1 cellular context compared by ENCODE assay signal in genomic region chr11:6531267-6531752, GRCh38.
TF ChIP-seq lines count a peak whose summit lies in the region.

No MANE protein-coding gene starts in this region.

TF ChIP-seq in K562, 482 proteins besides CTCF, POLR2A, EP300 and RAD21 (continues in another document):
- no peak for TF ChIP-seq ADNP (tag; IDR thresholded peaks at IDR 0.05)
- no peak for TF ChIP-seq ZNF766 (CRISPR knock-in tag; conservative IDR thresholded peaks at IDR 0.05)
- TF ChIP-seq ESRRB (CRISPR knock-in tag; IDR thresholded peaks at IDR 0.05; ENCODE audit: borderline replicate concordance) = no peak
- TF ChIP-seq NR2C2 (CRISPR knock-in tag; IDR thresholded peaks at IDR 0.05) = no peak
- TF ChIP-seq NR2C2 (tag; IDR thresholded peaks at IDR 0.05) = no peak
- no peak for TF ChIP-seq CREM (IDR thresholded peaks at IDR 0.05; ENCODE audit: low read depth)
- TF ChIP-seq CUX1 (CRISPR knock-in tag; IDR thresholded peaks at IDR 0.05) = no peak
- no peak for TF ChIP-seq TAF9B (IDR thresholded peaks at IDR 0.05; ENCODE audit: partially characterized antibody)
- no peak for TF ChIP-seq SFPQ (IDR thresholded peaks at IDR 0.05; ENCODE audit: low read depth, low read length)
- TF ChIP-seq ARNT (IDR thresholded peaks at IDR 0.05) = peak in 1 of 2 experiments; percentile 69; a peak in 1 of 4 replicates
- peak in 1 of 2 experiments; percentile 19; a peak in 1 of 4 replicates for TF ChIP-seq RCOR1 (IDR thresholded peaks at IDR 0.05; ENCODE audit: borderline replicate concordance in 1 of 2, low read depth in 2 of 2, low read length in 2 of 2)
- TF ChIP-seq USF1 (CRISPR knock-in tag; IDR thresholded peaks at IDR 0.05) = no peak
- no peak for TF ChIP-seq PREB (CRISPR knock-in tag; IDR thresholded peaks at IDR 0.05)
- no peak for TF ChIP-seq MYNN (IDR thresholded peaks at IDR 0.05)
- no peak for TF ChIP-seq MYNN (CRISPR knock-in tag; IDR thresholded peaks at IDR 0.05)
- no peak for TF ChIP-seq RB1 (IDR thresholded peaks at IDR 0.05; ENCODE audit: low read depth)
- TF ChIP-seq SETDB1 (IDR thresholded peaks at IDR 0.05; ENCODE audit: low read length) = no peak
- TF ChIP-seq SIRT6 (IDR thresholded peaks at IDR 0.05; ENCODE audit: low read depth, low read length) = no peak
- TF ChIP-seq BRCA1 (IDR thresholded peaks at IDR 0.05) = no peak
- TF ChIP-seq BRCA1 (CRISPR knock-in tag; IDR thresholded peaks at IDR 0.05) = no peak
- no peak for TF ChIP-seq SNIP1 (IDR thresholded peaks at IDR 0.05; ENCODE audit: low read depth)
- TF ChIP-seq, protein P1, sequence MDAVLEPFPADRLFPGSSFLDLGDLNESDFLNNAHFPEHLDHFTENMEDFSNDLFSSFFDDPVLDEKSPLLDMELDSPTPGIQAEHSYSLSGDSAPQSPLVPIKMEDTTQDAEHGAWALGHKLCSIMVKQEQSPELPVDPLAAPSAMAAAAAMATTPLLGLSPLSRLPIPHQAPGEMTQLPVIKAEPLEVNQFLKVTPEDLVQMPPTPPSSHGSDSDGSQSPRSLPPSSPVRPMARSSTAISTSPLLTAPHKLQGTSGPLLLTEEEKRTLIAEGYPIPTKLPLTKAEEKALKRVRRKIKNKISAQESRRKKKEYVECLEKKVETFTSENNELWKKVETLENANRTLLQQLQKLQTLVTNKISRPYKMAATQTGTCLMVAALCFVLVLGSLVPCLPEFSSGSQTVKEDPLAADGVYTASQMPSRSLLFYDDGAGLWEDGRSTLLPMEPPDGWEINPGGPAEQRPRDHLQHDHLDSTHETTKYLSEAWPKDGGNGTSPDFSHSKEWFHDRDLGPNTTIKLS (IDR thresholded peaks at IDR 0.05; ENCODE audit: borderline replicate concordance, low read depth) = no peak
- TF ChIP-seq ZNF431 (CRISPR knock-in tag; IDR thresholded peaks at IDR 0.05) = no peak
- TF ChIP-seq SP2 (IDR thresholded peaks at IDR 0.05; ENCODE audit: extremely low read depth, low read depth, low read length, poor library complexity, severe bottlenecking) = no peak
- TF ChIP-seq HDAC2 (IDR thresholded peaks at IDR 0.05) = no peak
- TF ChIP-seq GTF2A2 (tag; IDR thresholded peaks at IDR 0.05) = no peak
- TF ChIP-seq ZNF507 (tag; conservative IDR thresholded peaks at IDR 0.05) = no peak
- TF ChIP-seq ZNF175 (CRISPR knock-in tag; IDR thresholded peaks at IDR 0.05; ENCODE audit: low read depth) = no peak
- TF ChIP-seq TAF7 (tag; IDR thresholded peaks at IDR 0.05) = no peak
- TF ChIP-seq PHF8 (IDR thresholded peaks at IDR 0.05; ENCODE audit: borderline replicate concordance, low read length) = no peak
- TF ChIP-seq TCFL5 (CRISPR knock-in tag; conservative IDR thresholded peaks at IDR 0.05) = no peak
- TF ChIP-seq ARID2 (IDR thresholded peaks at IDR 0.05) = peak; percentile 97
- peak; percentile 46; the same call in 1 of the 2 replicates for TF ChIP-seq EP400 (IDR thresholded peaks at IDR 0.05)
- TF ChIP-seq, protein P2, sequence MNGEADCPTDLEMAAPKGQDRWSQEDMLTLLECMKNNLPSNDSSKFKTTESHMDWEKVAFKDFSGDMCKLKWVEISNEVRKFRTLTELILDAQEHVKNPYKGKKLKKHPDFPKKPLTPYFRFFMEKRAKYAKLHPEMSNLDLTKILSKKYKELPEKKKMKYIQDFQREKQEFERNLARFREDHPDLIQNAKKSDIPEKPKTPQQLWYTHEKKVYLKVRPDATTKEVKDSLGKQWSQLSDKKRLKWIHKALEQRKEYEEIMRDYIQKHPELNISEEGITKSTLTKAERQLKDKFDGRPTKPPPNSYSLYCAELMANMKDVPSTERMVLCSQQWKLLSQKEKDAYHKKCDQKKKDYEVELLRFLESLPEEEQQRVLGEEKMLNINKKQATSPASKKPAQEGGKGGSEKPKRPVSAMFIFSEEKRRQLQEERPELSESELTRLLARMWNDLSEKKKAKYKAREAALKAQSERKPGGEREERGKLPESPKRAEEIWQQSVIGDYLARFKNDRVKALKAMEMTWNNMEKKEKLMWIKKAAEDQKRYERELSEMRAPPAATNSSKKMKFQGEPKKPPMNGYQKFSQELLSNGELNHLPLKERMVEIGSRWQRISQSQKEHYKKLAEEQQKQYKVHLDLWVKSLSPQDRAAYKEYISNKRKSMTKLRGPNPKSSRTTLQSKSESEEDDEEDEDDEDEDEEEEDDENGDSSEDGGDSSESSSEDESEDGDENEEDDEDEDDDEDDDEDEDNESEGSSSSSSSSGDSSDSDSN (IDR thresholded peaks at IDR 0.05; ENCODE audit: borderline replicate concordance in 1 of 2, low read depth in 2 of 2, low read length in 2 of 2) = no peak
- no peak for TF ChIP-seq ZNF174 (CRISPR knock-in tag; IDR thresholded peaks at IDR 0.05)
- no peak for TF ChIP-seq LEF1 (IDR thresholded peaks at IDR 0.05)
- TF ChIP-seq ZBTB7A (IDR thresholded peaks at IDR 0.05; ENCODE audit: borderline replicate concordance, control insufficient read depth, low read depth, low read length) = no peak
- TF ChIP-seq FOXK2 (conservative IDR thresholded peaks at IDR 0.05 in 1 of 2, IDR thresholded peaks at IDR 0.05 in 1 of 2; ENCODE audit: low read depth in 2 of 2) = peak; percentile 56 to 72; a peak in 3 of 4 replicates
- no peak for TF ChIP-seq HEY1 (CRISPR knock-in tag; IDR thresholded peaks at IDR 0.05; ENCODE audit: borderline replicate concordance)
- TF ChIP-seq ZNF263 (CRISPR knock-in tag; IDR thresholded peaks at IDR 0.05; ENCODE audit: borderline replicate concordance) = no peak
- no peak for TF ChIP-seq PHTF2 (CRISPR knock-in tag; IDR thresholded peaks at IDR 0.05)
- TF ChIP-seq, protein P3, sequence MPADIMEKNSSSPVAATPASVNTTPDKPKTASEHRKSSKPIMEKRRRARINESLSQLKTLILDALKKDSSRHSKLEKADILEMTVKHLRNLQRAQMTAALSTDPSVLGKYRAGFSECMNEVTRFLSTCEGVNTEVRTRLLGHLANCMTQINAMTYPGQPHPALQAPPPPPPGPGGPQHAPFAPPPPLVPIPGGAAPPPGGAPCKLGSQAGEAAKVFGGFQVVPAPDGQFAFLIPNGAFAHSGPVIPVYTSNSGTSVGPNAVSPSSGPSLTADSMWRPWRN (IDR thresholded peaks at IDR 0.05; ENCODE audit: low read depth) = no peak
- no peak for TF ChIP-seq PURB (CRISPR knock-in tag; IDR thresholded peaks at IDR 0.05; ENCODE audit: low read depth)
- TF ChIP-seq HOMEZ (CRISPR knock-in tag; IDR thresholded peaks at IDR 0.05) = no peak
- no peak for TF ChIP-seq RFX1 (IDR thresholded peaks at IDR 0.05)
- TF ChIP-seq, protein P4, sequence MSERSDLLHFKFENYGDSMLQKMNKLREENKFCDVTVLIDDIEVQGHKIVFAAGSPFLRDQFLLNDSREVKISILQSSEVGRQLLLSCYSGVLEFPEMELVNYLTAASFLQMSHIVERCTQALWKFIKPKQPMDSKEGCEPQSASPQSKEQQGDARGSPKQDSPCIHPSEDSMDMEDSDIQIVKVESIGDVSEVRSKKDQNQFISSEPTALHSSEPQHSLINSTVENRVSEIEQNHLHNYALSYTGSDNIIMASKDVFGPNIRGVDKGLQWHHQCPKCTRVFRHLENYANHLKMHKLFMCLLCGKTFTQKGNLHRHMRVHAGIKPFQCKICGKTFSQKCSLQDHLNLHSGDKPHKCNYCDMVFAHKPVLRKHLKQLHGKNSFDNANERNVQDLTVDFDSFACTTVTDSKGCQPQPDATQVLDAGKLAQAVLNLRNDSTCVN (CRISPR knock-in tag; IDR thresholded peaks at IDR 0.05) = no peak
